Comparison of ENCODE assay signal across 26 cellular contexts in genomic region chr11:15754221-15754620, GRCh38.
"Had no signal": no experiment of that assay in that cellular context is flagged by ENCODE, and none has a peak within 500 bp of the region (broad histone marks: within the 10 kb centered on the region; RNA-seq: fewer than 3 reads in every experiment).

No MANE protein-coding gene starts in this region.

- H3K27me3 ChIP-seq: MG63 had no signal

- H3K27ac ChIP-seq: RWPE1 had no signal

- DNase-seq: IMR-90; Karpas-422; KG1; MG63; NCI-H1092; NCI-H1105 treated with DMSO at 0.1 percent for 48 hours; NCI-H1417 treated with DMSO at 0.1 percent for 48 hours; NCI-H146; NCI-H1694 treated with DMSO at 0.1 percent for 48 hours; NCI-H1930; NCI-H2081; NCI-H2107; NCI-H2171; NCI-H226; NCI-H446; NCI-H510A; NCI-H524 treated with DMSO at 0.1 percent for 48 hours; NCI-H69; NCI-H774; NK-92 treated with Interleukin-12 subunit alpha and Interleukin-12 subunit beta, amount 100 ng/mL, for 24 hours; PC-3; SHP77; SK-N-SH had no signal

- H3K4me3 ChIP-seq: MG63 had no signal

- H3K36me3 ChIP-seq: MG63 had no signal

- FAIRE-seq: HepG2 had no signal

- ATAC-seq: HepG2, Panc1, PC-3 had no signal
